Comparison of ENCODE assay signal across 22 cellular contexts in the genomic region with DNA sequence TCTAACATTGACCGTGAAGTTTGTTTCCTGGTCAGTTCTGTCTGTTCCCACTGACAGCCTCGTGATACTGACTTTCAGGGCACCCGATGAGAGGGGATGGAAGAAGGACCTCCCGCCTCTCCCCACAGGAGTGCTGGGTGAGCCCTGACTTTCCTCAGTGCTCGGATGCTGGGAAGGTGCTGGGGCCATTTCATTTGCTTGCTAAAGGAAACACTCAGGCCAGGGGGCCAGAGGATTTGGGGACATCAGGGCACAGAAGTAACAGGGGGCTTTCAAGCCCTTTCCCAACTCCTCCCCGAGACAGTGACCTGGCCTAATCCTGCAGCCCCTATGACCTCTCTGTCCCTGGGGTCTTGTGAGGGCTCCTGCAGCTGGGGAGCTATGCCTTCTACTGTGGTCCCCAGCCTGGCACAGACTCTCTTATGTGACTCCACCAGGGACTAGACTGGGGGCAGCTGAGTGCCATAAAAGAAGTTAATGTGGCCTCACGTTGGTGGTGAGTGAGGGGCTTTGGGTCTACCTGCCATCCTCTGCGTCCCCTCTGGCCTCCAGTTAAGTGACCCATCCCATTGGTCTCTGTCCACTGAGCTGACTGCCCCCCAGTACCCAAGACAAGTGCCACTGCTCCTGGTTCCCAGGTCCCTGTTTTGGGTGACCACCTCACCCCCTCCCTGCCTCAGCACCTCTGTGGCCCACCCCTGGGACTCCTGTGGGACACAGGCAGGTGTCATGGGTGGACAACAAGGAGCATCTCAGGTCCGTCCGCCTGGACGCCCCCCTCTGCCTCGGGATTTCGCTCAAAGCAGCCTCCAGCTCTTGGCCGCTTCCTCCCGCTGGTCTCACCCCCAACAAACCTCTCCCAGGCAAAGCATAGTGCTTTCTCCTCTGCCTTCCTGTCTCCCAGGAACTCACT.
"Had no signal": no experiment of that assay in that cellular context is flagged by ENCODE, and none has a peak within 500 bp of the region (broad histone marks: within the 10 kb centered on the region; RNA-seq: fewer than 3 reads in every experiment).

No MANE protein-coding gene starts in this region.

- H3K4me1 ChIP-seq: lower lobe of right lung, psoas muscle, right lobe of liver, upper lobe of left lung had no signal

- H3K27ac ChIP-seq: epithelial cell of prostate, esophagus muscularis mucosa, gastroesophageal sphincter, left ventricle myocardium inferior, lower lobe of right lung, neutrophil, psoas muscle, right lobe of liver, skin epidermis, tibial artery, upper lobe of left lung, uterus had no signal

- H3K4me3 Mint-ChIP-seq: memory B cell, naive B cell, nephron had no signal

- ATAC-seq: gastroesophageal sphincter, left cardiac atrium, lower lobe of right lung, psoas muscle, right lobe of liver had no signal

- H3K27me3 Mint-ChIP-seq: naive B cell had no signal

- H3K27ac Mint-ChIP-seq: memory B cell, naive B cell, nephron had no signal

- H3K4me1 Mint-ChIP-seq: memory B cell, naive B cell had no signal

- H3K27me3 ChIP-seq: right lobe of liver, tibial artery, upper lobe of left lung, uterus had no signal

- H3K4me3 ChIP-seq: esophagus muscularis mucosa, gastroesophageal sphincter, left ventricle myocardium inferior, lower lobe of right lung, psoas muscle, right lobe of liver, skin epidermis, tibial artery, upper lobe of left lung, uterus had no signal

- H3K9me3 ChIP-seq: esophagus muscularis mucosa, gastroesophageal sphincter, left ventricle myocardium inferior, lower lobe of right lung, neutrophil, psoas muscle, right lobe of liver, tibial artery, upper lobe of left lung, uterus had no signal

- DNase-seq: effector memory CD4-positive, alpha-beta T cell; glutamatergic neuron; kidney; left cardiac atrium; left ventricle myocardium inferior; lower lobe of right lung; naive B cell; psoas muscle; retina; right lobe of liver; stimulated activated CD4-positive, alpha-beta T cell treated with anti-CD3 and anti-CD28 coated beads, Interleukin-2, amount 100 ng/mL, for 24 hours; stimulated activated naive CD4-positive, alpha-beta T cell treated with Interleukin-2 at 50 U/mL for 16 hours; tibial artery; upper lobe of left lung; uterus had no signal

- H3K36me3 ChIP-seq: esophagus muscularis mucosa, gastroesophageal sphincter, left ventricle myocardium inferior, lower lobe of right lung, neutrophil, right lobe of liver, tibial artery, upper lobe of left lung, uterus had no signal

- H3K36me3 Mint-ChIP-seq: memory B cell, naive B cell had no signal

- H3K9me3 Mint-ChIP-seq: memory B cell, naive B cell, nephron had no signal
